1 cellular context compared by ENCODE assay signal in the genomic region with DNA sequence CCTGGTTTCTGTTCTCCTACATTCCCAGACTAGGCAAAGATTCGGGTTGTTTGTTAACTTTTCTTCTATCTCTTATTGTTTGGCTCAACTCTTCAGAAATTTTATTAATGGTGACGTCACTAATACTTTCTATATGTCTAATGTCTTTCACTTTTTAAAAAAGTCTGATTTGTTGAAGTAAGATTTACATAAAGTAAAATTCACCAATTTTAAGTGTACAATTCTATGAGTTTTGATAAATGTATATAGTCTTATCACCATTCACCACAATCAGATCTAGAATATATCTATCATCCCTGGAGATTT.
TF ChIP-seq lines count a peak whose summit lies in the region.

No MANE protein-coding gene starts in this region.

TF ChIP-seq in HepG2, 621 proteins besides CTCF, POLR2A, EP300 and RAD21:
- TF ChIP-seq ATF7 (IDR thresholded peaks at IDR 0.05) (peak; percentile 72), ATF7 (CRISPR knock-in tag; IDR thresholded peaks at IDR 0.05) (no peak), CREB1 (IDR thresholded peaks at IDR 0.05) (peak; percentile 80), CREB1 (CRISPR knock-in tag; IDR thresholded peaks at IDR 0.05) (no peak), ZNF337 (CRISPR knock-in tag; IDR thresholded peaks at IDR 0.05; ENCODE audit: borderline replicate concordance, low read depth) (no peak)
